In genomic region chr1:229514578-229515275, GRCh38 we compare ENCODE assay signal across 8 cellular contexts. TPM values are rescaled to one million over a fixed set of nuclear protein-coding genes. Genes with fewer than 3 reads are reported as not detected.
A peak's percentile ranks its signal among the peaks of the same experiment; 100 is the strongest.
DNase-seq lines count a peak whose midpoint lies in the region; ATAC-seq, FAIRE-seq and TF ChIP-seq lines count a peak whose summit lies in the region.

No MANE protein-coding gene starts in this region.

- no peaks in the 10 kb centered on the region for H3K27me3 ChIP-seq in HAP-1 (ENCODE audit: low read depth)
- H3K27me3 ChIP-seq in mammary epithelial cell (ENCODE audit: insufficient read depth, low read length) = no peaks in the 10 kb centered on the region

- no TSS peak for BruUV-seq in mammary epithelial cell (replicated peaks; lab: Mats Ljungman, UMichigan)

- H3K4me3 ChIP-seq in HAP-1 (no peak overlapping the region), mammary epithelial cell (replicated peaks in 1 of 3; ENCODE audit: insufficient read depth in 1 of 3, low read depth in 2 of 3, low read length in 3 of 3) (no peak overlapping the region)

- WGBS in mammary epithelial cell (ENCODE audit: low coverage, missing lambda C conversion rate) = 38% methylated on average over 8 of the region's 8 CpGs

- in situ Hi-C loops in HAP-1 (cut with MboI; ENCODE audit: low sequenced_read_pairs) = no loop called here
- in situ Hi-C loops in mammary epithelial cell (cut with MboI; ENCODE audit: low sequenced_read_pairs in 2 of 2) = no loop called here

- H3K4me2 ChIP-seq in mammary epithelial cell (ENCODE audit: insufficient read depth, low read depth, low read length) = no peak overlapping the region

- no peak for ATAC-seq in GM18858 (IDR thresholded peaks at IDR 0.05; ENCODE audit: unreplicated experiment)

- no peak overlapping the region for H2AFZ ChIP-seq in mammary epithelial cell (ENCODE audit: low read depth, low read length)

- no peaks in the 10 kb centered on the region for H3K9me3 ChIP-seq in HAP-1
- no peaks in the 10 kb centered on the region for H3K9me3 ChIP-seq in mammary epithelial cell (replicated peaks; ENCODE audit: insufficient read depth, low read length)

- H4K20me1 ChIP-seq in mammary epithelial cell (ENCODE audit: insufficient read depth, low read length) = no peaks in the 10 kb centered on the region

- CTCF ChIA-PET in mammary epithelial cell (lab: Charles Lee; ENCODE audit: low non-redundant PET) = no interaction called here

- no peaks in the 10 kb centered on the region for H3K4me1 ChIP-seq in HAP-1
- peaks cover 1% of the 10 kb centered on the region for H3K4me1 ChIP-seq in mammary epithelial cell (ENCODE audit: insufficient read depth, low read length)

- peak; percentile 98 for FAIRE-seq in TTC549 (lab: Jason Lieb, UNC)

- peak; percentile 77 to 88 for TF ChIP-seq CTCF in mammary epithelial cell (conservative IDR thresholded peaks at IDR 0.05 in 1 of 2, IDR thresholded peaks at IDR 0.05 in 1 of 2; ENCODE audit: extremely low read depth in 1 of 2, insufficient read depth in 1 of 2, low read depth in 1 of 2, low read length in 2 of 2)

- no peak overlapping the region for H3K9ac ChIP-seq in mammary epithelial cell (ENCODE audit: insufficient read depth, low read length)

- H3K36me3 ChIP-seq in HAP-1 (replicated peaks) = peaks cover 9% of the 10 kb centered on the region
- H3K36me3 ChIP-seq in mammary epithelial cell (ENCODE audit: insufficient read depth, low read length) = peaks cover 2% of the 10 kb centered on the region

- peak; percentile 45 for DNase-seq in DMS79 treated with DMSO at 0.1 percent for 48 hours (lab: John Stamatoyannopoulos, UW)
- peak; percentile 59 to 76 for DNase-seq in HAP-1 (ENCODE audit: low spot score in 2 of 2)
- DNase-seq in NCI-H2107 treated with DMSO at 0.1 percent for 48 hours (lab: John Stamatoyannopoulos, UW; ENCODE audit: unreplicated experiment) = peak; percentile 76
- DNase-seq in mammary epithelial cell = peak; percentile 57
- DNase-seq in iris pigment epithelial cell (ENCODE audit: low read depth) = peak; percentile 84
- DNase-seq in stimulated activated CD4-positive, alpha-beta T cell treated with anti-CD3 and anti-CD28 coated beads, Interleukin-1b, Interleukin-23, amount 100 ng/mL, for 24 hours (ENCODE audit: low read depth in 4 of 4, low spot score in 1 of 4) = peak; percentile 14 to 25 (median 18)

- dilution Hi-C loops in mammary epithelial cell (cut with HindIII; ENCODE audit: low sequenced_read_pairs) = no loop called here

- intact Hi-C loops in mammary epithelial cell (cut with micrococcal nuclease) = loop anchor here (1.0 to 10.0 kb wide), 2 partner anchors 256 to 850 kb away; no protein-coding TSS in a partner anchor

- H3K79me2 ChIP-seq in mammary epithelial cell (ENCODE audit: insufficient read depth, low read length) = no peaks in the 10 kb centered on the region

- H3K27ac ChIP-seq in mammary epithelial cell (ENCODE audit: insufficient read depth, low read depth, low read length) = no peak overlapping the region

RNA-seq across cellular contexts. Expression of gene NUP133, which starts 6.6 kb away (rescaled TPM):
- total RNA-seq in mammary epithelial cell = 10 to 100 TPM; 28.8 to 34.8 TPM
- 11.7 TPM for polyA plus RNA-seq in mammary epithelial cell
- polyA minus RNA-seq in mammary epithelial cell = 19.2 TPM

RNA-seq across cellular contexts. Expression of gene ABCB10, which starts 43.8 kb away (rescaled TPM):
- 10 to 100 TPM; 20.2 to 22.7 TPM for total RNA-seq in mammary epithelial cell
- 10.2 TPM for polyA plus RNA-seq in mammary epithelial cell
- polyA minus RNA-seq in mammary epithelial cell = 10.1 TPM

Comparison
In these comparisons a context has a peak if more than half of its experiments do, and no peak if none do; other contexts are left out.
1. DNase-seq: peak in every context shown above with its lines; median percentile 84 in iris pigment epithelial cell; 76 in NCI-H2107 treated with DMSO at 0.1 percent for 48 hours; 68 in HAP-1; 57 in mammary epithelial cell; 45 in DMS79 treated with DMSO at 0.1 percent for 48 hours; 18 in stimulated activated CD4-positive, alpha-beta T cell treated with anti-CD3 and anti-CD28 coated beads, Interleukin-1b, Interleukin-23, amount 100 ng/mL, for 24 hours.